Comparison of ENCODE assay signal across 18 cellular contexts in the genomic region with DNA sequence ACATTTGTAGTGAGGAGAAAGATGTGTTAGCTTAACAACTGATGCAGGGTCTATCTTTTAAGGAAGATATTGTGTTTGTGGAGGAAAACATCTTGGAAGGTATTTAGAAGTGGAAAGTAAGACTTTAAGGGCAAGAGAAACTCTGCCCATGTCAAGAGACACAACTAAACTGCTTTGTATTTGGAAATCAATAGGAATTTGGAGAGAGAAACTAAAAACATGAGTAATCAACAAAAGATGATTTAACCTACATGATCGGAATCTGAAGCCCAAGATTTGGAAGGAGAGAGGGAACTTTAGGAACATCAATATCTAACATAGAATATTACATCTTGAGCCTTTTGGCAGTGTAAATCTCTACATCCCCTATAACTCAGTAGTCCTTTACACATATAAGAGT.
DNase-seq lines count a peak whose midpoint lies in the region; ATAC-seq and TF ChIP-seq lines count a peak whose summit lies in the region.
"Had no signal": no experiment of that assay in that cellular context is flagged by ENCODE, and none has a peak within 500 bp of the region (broad histone marks: within the 10 kb centered on the region; RNA-seq: fewer than 3 reads in every experiment).

No MANE protein-coding gene starts in this region.

- H3K9me3 ChIP-seq in adipocyte (ENCODE audit: control insufficient read depth, low read length) (no peaks in the 10 kb centered on the region), hepatocyte (ENCODE audit: low read depth) (no peaks in the 10 kb centered on the region), smooth muscle cell (replicated peaks; ENCODE audit: low read depth) (no peaks in the 10 kb centered on the region)
- H3K9me3 ChIP-seq: MG63, Peyer's patch had no signal

- no peak overlapping the region for H3K27ac Mint-ChIP-seq in T-cell
- H3K27ac Mint-ChIP-seq: CD14-positive monocyte had no signal

- peak overlapping the region; percentile 61 for H3K9ac ChIP-seq in adipocyte (ENCODE audit: low read length)
- H3K9ac ChIP-seq in smooth muscle cell (ENCODE audit: low read depth): no peak overlapping the region
- H3K9ac ChIP-seq: KMS-11 had no signal

- H2AFZ ChIP-seq in hepatocyte (no peak overlapping the region), smooth muscle cell (ENCODE audit: low read depth) (peak overlapping the region; percentile 50)

- H3K27me3 Mint-ChIP-seq in T-cell: no peaks in the 10 kb centered on the region

- H3K4me2 ChIP-seq in hepatocyte (no peak overlapping the region), smooth muscle cell (peak overlapping the region; percentile 44)
- H3K4me2 ChIP-seq: KMS-11 had no signal

- 89% methylated on average over 1 of the region's 1 CpG for WGBS in hepatocyte (ENCODE audit: low lambda C conversion rate, missing lambda C conversion rate)
- WGBS in smooth muscle cell (ENCODE audit: low lambda C conversion rate): 85% methylated on average over 1 of the region's 1 CpG

- H3K27me3 ChIP-seq in adipocyte (replicated peaks; ENCODE audit: control insufficient read depth, insufficient read depth, low read length) (no peaks in the 10 kb centered on the region), hepatocyte (no peaks in the 10 kb centered on the region), smooth muscle cell (ENCODE audit: low read depth) (no peaks in the 10 kb centered on the region)
- H3K27me3 ChIP-seq: MG63, Peyer's patch had no signal

- no peaks in the 10 kb centered on the region for H3K9me2 ChIP-seq in hepatocyte (replicated peaks; ENCODE audit: insufficient read depth)

- ATAC-seq in T-cell (replicated peaks in 1 of 4): no peak

- H3K27ac ChIP-seq in hepatocyte (peak overlapping the region; percentile 16), smooth muscle cell (ENCODE audit: low read depth) (peak overlapping the region; percentile 99)
- H3K27ac ChIP-seq: KMS-11 had no signal

- no peak overlapping the region for H3K4me3 Mint-ChIP-seq in T-cell
- H3K4me3 Mint-ChIP-seq: CD14-positive monocyte had no signal

- TF ChIP-seq CTCF in AG10803 (conservative IDR thresholded peaks at IDR 0.05; ENCODE audit: low read length) (no peak), hepatocyte (IDR thresholded peaks at IDR 0.05; ENCODE audit: poor library complexity) (no peak), smooth muscle cell (IDR thresholded peaks at IDR 0.05; ENCODE audit: borderline replicate concordance, insufficient read depth, poor library complexity, severe bottlenecking) (no peak)

- peaks cover 29% of the 10 kb centered on the region for H3F3A ChIP-seq in smooth muscle cell (ENCODE audit: low read depth)

- H3K4me3 ChIP-seq in AG10803 (ENCODE audit: low read length): no peak overlapping the region
- peak overlapping the region; percentile 73 for H3K4me3 ChIP-seq in adipocyte (ENCODE audit: low read length)
- no peak overlapping the region for H3K4me3 ChIP-seq in hepatocyte
- no peak overlapping the region for H3K4me3 ChIP-seq in smooth muscle cell
- H3K4me3 ChIP-seq: MG63, Peyer's patch had no signal

- H3K36me3 ChIP-seq in adipocyte (ENCODE audit: control insufficient read depth, insufficient read depth, low read length, severe bottlenecking) (no peaks in the 10 kb centered on the region), hepatocyte (replicated peaks; ENCODE audit: insufficient read depth, low read depth) (no peaks in the 10 kb centered on the region), smooth muscle cell (ENCODE audit: low read depth) (no peaks in the 10 kb centered on the region)
- H3K36me3 ChIP-seq: MG63, Peyer's patch had no signal

- H3K4me1 Mint-ChIP-seq in T-cell: no peaks in the 10 kb centered on the region
- H3K4me1 Mint-ChIP-seq: CD14-positive monocyte had no signal

- CTCF ChIA-PET in T-cell (lab: Charles Lee): no interaction called here

- POLR2A ChIA-PET in T-cell (lab: Charles Lee): no interaction called here

- H3K36me3 Mint-ChIP-seq in T-cell: no peaks in the 10 kb centered on the region
- H3K36me3 Mint-ChIP-seq: CD14-positive monocyte had no signal

- DNase-seq in AG10803 (ENCODE audit: low read depth) (peak; percentile 45), adipocyte (ENCODE audit: low read depth) (peak; percentile 61), hepatocyte (ENCODE audit: low spot score) (no peak), smooth muscle cell (lab: John Stamatoyannopoulos, UW; ENCODE audit: unreplicated experiment) (no peak), dermis blood vessel endothelial cell (no peak), T-cell (no peak), NCI-H748 (lab: John Stamatoyannopoulos, UW; ENCODE audit: unreplicated experiment) (no peak), iPS-NIHi7 (ENCODE audit: extremely low spot score) (no peak)
- DNase-seq: GOT3, MG63, NCI-H1105, NCI-H187, NCI-H446 treated with DMSO at 0.1 percent for 48 hours, NCI-H82, Peyer's patch, SHP77 had no signal

- H3K79me2 ChIP-seq in hepatocyte (no peaks in the 10 kb centered on the region), smooth muscle cell (ENCODE audit: low read depth) (peaks cover 30% of the 10 kb centered on the region)

- no peaks in the 10 kb centered on the region for H3K9me3 Mint-ChIP-seq in T-cell

- H3K4me1 ChIP-seq in adipocyte (ENCODE audit: control insufficient read depth, insufficient read depth, low read length): peaks cover 44% of the 10 kb centered on the region
- peaks cover 22% of the 10 kb centered on the region for H3K4me1 ChIP-seq in hepatocyte (ENCODE audit: insufficient read depth)
- H3K4me1 ChIP-seq in smooth muscle cell (ENCODE audit: low read depth): peaks cover 27% of the 10 kb centered on the region
- H3K4me1 ChIP-seq: Peyer's patch had no signal

- H4K20me1 ChIP-seq in hepatocyte (ENCODE audit: insufficient read depth, poor library complexity, severe bottlenecking) (no peaks in the 10 kb centered on the region), smooth muscle cell (ENCODE audit: low read depth) (no peaks in the 10 kb centered on the region)

Comparison
In these comparisons a context has a peak if more than half of its experiments do, and no peak if none do; other contexts are left out.
1. DNase-seq: peak in AG10803 (single experiment) and adipocyte (single experiment); none in hepatocyte (single experiment), smooth muscle cell (single experiment), dermis blood vessel endothelial cell (single experiment), T-cell (0 of 34), NCI-H748 (single experiment) and iPS-NIHi7 (single experiment).